Comparison of ENCODE assay signal across 1 cellular context in genomic region chr19:34673590-34673989, GRCh38.
A peak's percentile ranks its signal among the peaks of the same experiment; 100 is the strongest.
TF ChIP-seq lines count a peak whose summit lies in the region.

No MANE protein-coding gene starts in this region.

TF ChIP-seq in HepG2, 621 proteins besides CTCF, POLR2A, EP300 and RAD21 (continued from another document and continues in another):
- TF ChIP-seq ZNF414 (CRISPR knock-in tag; IDR thresholded peaks at IDR 0.05) (no peak), ZBTB25 (CRISPR knock-in tag; IDR thresholded peaks at IDR 0.05) (no peak), LRRFIP1 (CRISPR knock-in tag; conservative IDR thresholded peaks at IDR 0.05) (no peak), CBX2 (IDR thresholded peaks at IDR 0.05; ENCODE audit: low read depth, low read length) (no peak), CBX2 (CRISPR knock-in tag; IDR thresholded peaks at IDR 0.05; ENCODE audit: low read depth) (no peak), ZNF746 (CRISPR knock-in tag; IDR thresholded peaks at IDR 0.05) (no peak), CCAR2 (optimal IDR thresholded peaks at IDR 0.05; ENCODE audit: low read depth, low read length) (no peak), ARNTL (CRISPR knock-in tag; IDR thresholded peaks at IDR 0.05) (no peak), ZFP91 (CRISPR knock-in tag; IDR thresholded peaks at IDR 0.05; ENCODE audit: borderline replicate concordance) (no peak), MLXIP (CRISPR knock-in tag; IDR thresholded peaks at IDR 0.05; ENCODE audit: borderline replicate concordance) (no peak), ZNF781 (CRISPR knock-in tag; IDR thresholded peaks at IDR 0.05; ENCODE audit: borderline replicate concordance, not compliant biosample characterization) (no peak), FOXO4 (CRISPR knock-in tag; conservative IDR thresholded peaks at IDR 0.05) (no peak), NR2F2 (IDR thresholded peaks at IDR 0.05; ENCODE audit: borderline replicate concordance, low read depth) (peak; percentile 17; the same call in 1 of the 2 replicates), FOXP1 (IDR thresholded peaks at IDR 0.05) (no peak), FOXP1 (CRISPR knock-in tag; IDR thresholded peaks at IDR 0.05) (peak; percentile 85), FOXK2 (IDR thresholded peaks at IDR 0.05) (peak; percentile 71; the same call in 1 of the 2 replicates), ELK4 (CRISPR knock-in tag; IDR thresholded peaks at IDR 0.05; ENCODE audit: borderline replicate concordance) (no peak), UBTF (CRISPR knock-in tag; IDR thresholded peaks at IDR 0.05) (no peak), ZBTB38 (CRISPR knock-in tag; IDR thresholded peaks at IDR 0.05) (no peak), ZNF558 (CRISPR knock-in tag; IDR thresholded peaks at IDR 0.05; ENCODE audit: borderline replicate concordance) (no peak), YEATS4 (CRISPR knock-in tag; IDR thresholded peaks at IDR 0.05; ENCODE audit: borderline replicate concordance) (no peak), FIP1L1 (IDR thresholded peaks at IDR 0.05; ENCODE audit: borderline replicate concordance, insufficient read depth, low read depth, low read length) (no peak), ZNF253 (CRISPR knock-in tag; IDR thresholded peaks at IDR 0.05; ENCODE audit: borderline replicate concordance) (no peak), ARHGAP35 (CRISPR knock-in tag; IDR thresholded peaks at IDR 0.05; ENCODE audit: borderline replicate concordance) (no peak), ZNF333 (CRISPR knock-in tag; IDR thresholded peaks at IDR 0.05; ENCODE audit: borderline replicate concordance) (no peak), HOMEZ (CRISPR knock-in tag; IDR thresholded peaks at IDR 0.05; ENCODE audit: low read depth) (peak; percentile 83; the same call in 1 of the 2 replicates), ZSCAN20 (CRISPR knock-in tag; IDR thresholded peaks at IDR 0.05; ENCODE audit: borderline replicate concordance) (no peak), ZNF850 (CRISPR knock-in tag; conservative IDR thresholded peaks at IDR 0.05) (no peak), HBP1 (CRISPR knock-in tag; IDR thresholded peaks at IDR 0.05; ENCODE audit: low read depth) (no peak), ONECUT2 (CRISPR knock-in tag; IDR thresholded peaks at IDR 0.05) (no peak), ZHX1 (CRISPR knock-in tag; IDR thresholded peaks at IDR 0.05; ENCODE audit: low read depth) (no peak), ZNF230 (CRISPR knock-in tag; IDR thresholded peaks at IDR 0.05) (no peak), SPEN (CRISPR knock-in tag; IDR thresholded peaks at IDR 0.05; ENCODE audit: low read depth) (no peak), ETV6 (CRISPR knock-in tag; conservative IDR thresholded peaks at IDR 0.05) (no peak), KLF12 (CRISPR knock-in tag; IDR thresholded peaks at IDR 0.05; ENCODE audit: borderline replicate concordance) (no peak)
